In the genomic region with DNA sequence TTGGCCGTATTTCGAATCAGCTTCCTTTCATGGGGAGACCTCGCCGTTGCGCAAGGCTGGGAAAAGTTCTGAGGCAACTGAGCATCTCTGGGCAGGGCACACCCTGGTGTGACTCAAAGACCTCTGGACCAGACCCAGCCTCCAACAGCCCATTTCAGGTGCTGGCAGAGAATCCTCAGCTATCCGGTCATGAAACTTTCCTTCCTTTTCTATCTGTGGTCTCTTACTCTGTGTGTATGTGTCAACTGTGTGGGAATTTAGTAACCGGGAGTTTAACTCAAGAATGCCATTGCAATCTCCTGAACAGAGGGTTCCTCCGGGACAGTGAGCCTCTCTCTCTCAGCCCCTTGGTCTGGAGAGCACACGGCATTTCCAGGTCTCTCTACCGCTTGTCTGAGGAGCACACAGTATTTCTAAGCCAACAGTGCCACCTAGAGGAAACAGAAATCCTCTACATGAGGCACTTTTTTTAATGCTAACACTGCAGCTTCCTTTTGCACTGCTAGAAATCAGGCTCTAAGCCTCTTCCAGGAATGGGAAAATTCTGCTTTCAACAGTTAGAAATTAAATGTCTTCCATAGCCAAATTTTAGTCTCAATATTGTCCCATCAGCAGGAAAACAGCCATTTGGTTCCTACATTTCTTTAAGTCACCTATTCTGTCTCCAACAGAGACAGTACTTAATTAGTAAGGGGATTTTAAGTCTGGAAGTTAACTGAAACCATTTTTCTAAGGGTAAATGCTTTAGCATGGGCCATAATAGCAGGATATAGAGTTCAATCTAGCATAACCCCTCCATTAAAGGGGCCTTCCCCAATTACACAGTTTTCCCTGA, we compare ENCODE assay signal across 8 cellular contexts. TPM values are rescaled to one million over a fixed set of nuclear protein-coding genes. Genes with fewer than 3 reads are reported as not detected.
A peak's percentile ranks its signal among the peaks of the same experiment; 100 is the strongest.
DNase-seq lines count a peak whose midpoint lies in the region; ATAC-seq and TF ChIP-seq lines count a peak whose summit lies in the region.

No MANE protein-coding gene starts in this region.

- H3K79me2 ChIP-seq in HCT116 (ENCODE audit: insufficient read depth, low read length) = no peaks in the 10 kb centered on the region

- TF ChIP-seq POLR2A in HCT116 (IDR thresholded peaks at IDR 0.05; ENCODE audit: borderline replicate concordance, extremely low read depth, insufficient read depth, insufficient read length) = no peak

- no TSS peak for BruUV-seq in HCT116 (replicated peaks; lab: Mats Ljungman, UMichigan)

- no peak overlapping the region for H3K9ac ChIP-seq in HCT116 (ENCODE audit: low read length)

- no peaks in the 10 kb centered on the region for H3K36me3 ChIP-seq in HCT116 (ENCODE audit: control insufficient read depth in 1 of 2, insufficient read depth in 2 of 2, low read length in 2 of 2)

- DNase-seq in EH (ENCODE audit: low read depth) (peak; percentile 80), HCT116 (ENCODE audit: low read depth, low spot score) (peak; percentile 49), NCI-H2171 treated with DMSO at 0.1 percent for 48 hours (lab: John Stamatoyannopoulos, UW) (peak; percentile 77), globus pallidus (ENCODE audit: low spot score) (peak; percentile 68), omental fat pad (ENCODE audit: low spot score) (no peak), NCI-H510A treated with DMSO at 0.1 percent for 48 hours (lab: John Stamatoyannopoulos, UW) (no peak)
- DNase-seq in activated T-cell treated with anti-CD3 and anti-CD28 coated beads, Interleukin-2, amount 50 U/mL, for 72 hours = peak in 1 of 2 donors; percentile 21

- H3K4me3 ChIP-seq in HCT116 (replicated peaks in 1 of 2; ENCODE audit: low read depth in 1 of 2, low read length in 2 of 2) = no peak overlapping the region

- H3K9me3 Mint-ChIP-seq in activated T-cell treated with anti-CD3 and anti-CD28 coated beads, Interleukin-2, amount 50 U/mL, for 72 hours = peaks cover 11 to 22% of the 10 kb centered on the region in 2 donors

- peak; percentile 57 to 69 (median 59); a peak in 5 of 6 replicates for TF ChIP-seq CTCF in HCT116 (IDR thresholded peaks at IDR 0.05 in 2 of 3, conservative IDR thresholded peaks at IDR 0.05 in 1 of 3; ENCODE audit: borderline replicate concordance in 1 of 3, insufficient read depth in 1 of 3, low read depth in 2 of 3, low read length in 2 of 3)
- peak in 1 of 3 donors; percentile 9 for TF ChIP-seq CTCF in omental fat pad (IDR thresholded peaks at IDR 0.05)

- no peak overlapping the region for H3K4me3 Mint-ChIP-seq in activated T-cell treated with anti-CD3 and anti-CD28 coated beads, Interleukin-2, amount 50 U/mL, for 72 hours

- no peak overlapping the region for H3K4me2 ChIP-seq in HCT116 (ENCODE audit: low read length)

- H3K27ac ChIP-seq in HCT116 (ENCODE audit: low read depth, low read length) = no peak overlapping the region

- H3K4me1 ChIP-seq in HCT116 (ENCODE audit: control insufficient read depth in 1 of 2, insufficient read depth in 2 of 2, low read length in 2 of 2) = no peaks in the 10 kb centered on the region

- peak; percentile 78 for TF ChIP-seq RAD21 in HCT116 (IDR thresholded peaks at IDR 0.05; ENCODE audit: low read depth)

- H2AFZ ChIP-seq in HCT116 (ENCODE audit: low read depth, low read length, poor library complexity, severe bottlenecking) = no peak overlapping the region

- CTCF ChIA-PET in HCT116 (lab: Charles Lee) = interaction anchor here (0.6 to 1.7 kb wide), 7 partner anchors 15 to 740 kb away, joined by 3 to 9 read pairs (median 5); no protein-coding TSS in a partner anchor

- peak; percentile 95 for ATAC-seq in HCT116
- ATAC-seq in activated T-cell treated with anti-CD3 and anti-CD28 coated beads, Interleukin-2, amount 50 U/mL, for 72 hours (replicated peaks in 1 of 2) = peak; percentile 50 to 55
- ATAC-seq in omental fat pad (ENCODE audit: low FRiP score) = peak; percentile 72
- no peak for ATAC-seq in GM19324 (IDR thresholded peaks at IDR 0.05; ENCODE audit: low FRiP score, unreplicated experiment)

- no peaks in the 10 kb centered on the region for H3K9me2 ChIP-seq in HCT116 (ENCODE audit: insufficient read depth)

- H3K36me3 Mint-ChIP-seq in activated T-cell treated with anti-CD3 and anti-CD28 coated beads, Interleukin-2, amount 50 U/mL, for 72 hours (ENCODE audit: insufficient read depth in 2 of 2) = peaks cover 31 to 56% of the 10 kb centered on the region in 2 donors

- intact Hi-C loops in HCT116 (cut with micrococcal nuclease) = loop anchor here (1.0 to 5.0 kb wide), 2 partner anchors 297 to 739 kb away; no protein-coding TSS in a partner anchor

- H3K4me1 Mint-ChIP-seq in activated T-cell treated with anti-CD3 and anti-CD28 coated beads, Interleukin-2, amount 50 U/mL, for 72 hours (ENCODE audit: low read depth) = no peaks in the 10 kb centered on the region

- no peaks in the 10 kb centered on the region for H4K20me1 ChIP-seq in HCT116 (ENCODE audit: insufficient read depth)

- POLR2A ChIA-PET in HCT116 (lab: Charles Lee) = no interaction called here

- RAD21 ChIA-PET in HCT116 (lab: Charles Lee; ENCODE audit: low non-redundant PET in 1 of 2, low total read pairs in 2 of 2, uncharacterized antibody in 2 of 2, unreplicated experiment in 2 of 2) = interaction anchor here in 1 of 2 experiments (0.7 kb wide), 1 partner anchor 1253 kb away, joined by 3 read pairs; no protein-coding TSS in a partner anchor

- peaks cover under 1 to 4% of the 10 kb centered on the region in 2 experiments; a peak in 3 of 4 replicates for H3K9me3 ChIP-seq in HCT116 (ENCODE audit: control insufficient read depth in 1 of 2, insufficient read depth in 1 of 2, low read depth in 1 of 2, low read length in 2 of 2)

- H3K27me3 Mint-ChIP-seq in activated T-cell treated with anti-CD3 and anti-CD28 coated beads, Interleukin-2, amount 50 U/mL, for 72 hours (ENCODE audit: low read depth) = no peaks in the 10 kb centered on the region

- H3K27me3 ChIP-seq in HCT116 (ENCODE audit: insufficient read depth, low read length) = no peaks in the 10 kb centered on the region

- peak overlapping the region; percentile 3 for H3K27ac Mint-ChIP-seq in activated T-cell treated with anti-CD3 and anti-CD28 coated beads, Interleukin-2, amount 50 U/mL, for 72 hours

TF ChIP-seq in HCT116, 20 proteins besides CTCF, POLR2A, EP300 and RAD21 (continues in another document):
- no peak for TF ChIP-seq ZFX (IDR thresholded peaks at IDR 0.05)
- no peak for TF ChIP-seq SRF (IDR thresholded peaks at IDR 0.05; ENCODE audit: low read depth)
- TF ChIP-seq, protein P1, sequence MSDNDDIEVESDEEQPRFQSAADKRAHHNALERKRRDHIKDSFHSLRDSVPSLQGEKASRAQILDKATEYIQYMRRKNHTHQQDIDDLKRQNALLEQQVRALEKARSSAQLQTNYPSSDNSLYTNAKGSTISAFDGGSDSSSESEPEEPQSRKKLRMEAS (IDR thresholded peaks at IDR 0.05) = no peak
- TF ChIP-seq JUND (IDR thresholded peaks at IDR 0.05) = no peak
- no peak for TF ChIP-seq YY1 (IDR thresholded peaks at IDR 0.05; ENCODE audit: extremely low read depth, insufficient replicate concordance, low read depth, low read length)
- no peak for TF ChIP-seq SIN3A (IDR thresholded peaks at IDR 0.05; ENCODE audit: low read depth)
- no peak for TF ChIP-seq ELF1 (IDR thresholded peaks at IDR 0.05; ENCODE audit: borderline replicate concordance, low read depth)
- TF ChIP-seq EGR1 (IDR thresholded peaks at IDR 0.05; ENCODE audit: low read depth) = no peak
- TF ChIP-seq EZH2phosphoT487 (IDR thresholded peaks at IDR 0.05; ENCODE audit: borderline replicate concordance) = no peak
- TF ChIP-seq, protein P2, sequence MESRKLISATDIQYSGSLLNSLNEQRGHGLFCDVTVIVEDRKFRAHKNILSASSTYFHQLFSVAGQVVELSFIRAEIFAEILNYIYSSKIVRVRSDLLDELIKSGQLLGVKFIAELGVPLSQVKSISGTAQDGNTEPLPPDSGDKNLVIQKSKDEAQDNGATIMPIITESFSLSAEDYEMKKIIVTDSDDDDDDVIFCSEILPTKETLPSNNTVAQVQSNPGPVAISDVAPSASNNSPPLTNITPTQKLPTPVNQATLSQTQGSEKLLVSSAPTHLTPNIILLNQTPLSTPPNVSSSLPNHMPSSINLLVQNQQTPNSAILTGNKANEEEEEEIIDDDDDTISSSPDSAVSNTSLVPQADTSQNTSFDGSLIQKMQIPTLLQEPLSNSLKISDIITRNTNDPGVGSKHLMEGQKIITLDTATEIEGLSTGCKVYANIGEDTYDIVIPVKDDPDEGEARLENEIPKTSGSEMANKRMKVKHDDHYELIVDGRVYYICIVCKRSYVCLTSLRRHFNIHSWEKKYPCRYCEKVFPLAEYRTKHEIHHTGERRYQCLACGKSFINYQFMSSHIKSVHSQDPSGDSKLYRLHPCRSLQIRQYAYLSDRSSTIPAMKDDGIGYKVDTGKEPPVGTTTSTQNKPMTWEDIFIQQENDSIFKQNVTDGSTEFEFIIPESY (IDR thresholded peaks at IDR 0.05; ENCODE audit: extremely low read depth, insufficient replicate concordance, low read length) = no peak
- TF ChIP-seq ZNF274 (IDR thresholded peaks at IDR 0.05; ENCODE audit: low read depth, low read length) = no peak
- TF ChIP-seq CEBPB (IDR thresholded peaks at IDR 0.05; ENCODE audit: low read depth) = no peak

RNA-seq across cellular contexts. Expression of gene PLN, which starts 32.7 kb away (rescaled TPM):
- total RNA-seq in HCT116 (2021; ENCODE audit: unreplicated experiment) (not detected), omental fat pad (10 to 100 TPM in 1 of 4 donors, 1 to 10 TPM in 3; 3.4 to 41.0 (median 3.8) TPM)
- polyA plus RNA-seq in HCT116 (2012) = not detected in 2 replicates
- not detected for total RNA-seq in activated T-cell treated with anti-CD3 and anti-CD28 coated beads, Interleukin-2, amount 50 U/mL, for 72 hours

Comparison
In these comparisons a context has a peak if more than half of its experiments do, and no peak if none do; other contexts are left out.
1. DNase-seq: peak in EH (single experiment), HCT116 (single experiment), NCI-H2171 treated with DMSO at 0.1 percent for 48 hours (single experiment) and globus pallidus (single experiment); none in omental fat pad (single experiment) and NCI-H510A treated with DMSO at 0.1 percent for 48 hours (single experiment).